In the genomic region with DNA sequence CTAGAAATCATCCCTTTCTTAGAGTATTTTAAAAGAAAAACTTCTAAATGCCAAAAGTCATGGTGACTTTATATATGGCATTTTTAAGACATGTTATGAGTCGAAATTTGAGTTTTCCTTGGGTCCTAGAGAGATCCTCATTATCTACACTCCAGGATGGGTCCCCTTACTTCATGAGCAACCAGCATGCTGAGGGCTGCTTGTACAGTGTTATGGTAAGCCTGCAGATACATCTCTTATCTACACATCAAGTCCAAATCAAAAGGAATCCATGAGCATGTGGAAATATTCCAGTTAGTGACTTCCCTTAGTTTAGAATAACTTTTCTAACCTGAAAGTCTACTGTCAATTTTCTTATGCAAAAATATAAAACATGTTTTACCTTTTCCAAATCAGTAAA, we compare ENCODE assay signal across 21 cellular contexts. TPM values are rescaled to one million over a fixed set of nuclear protein-coding genes. Genes with fewer than 3 reads are reported as not detected.
A peak's percentile ranks its signal among the peaks of the same experiment; 100 is the strongest.
DNase-seq lines count a peak whose midpoint lies in the region; ATAC-seq, FAIRE-seq and TF ChIP-seq lines count a peak whose summit lies in the region.
"Had no signal": no experiment of that assay in that cellular context is flagged by ENCODE, and none has a peak within 500 bp of the region (broad histone marks: within the 10 kb centered on the region; RNA-seq: fewer than 3 reads in every experiment).

No MANE protein-coding gene starts in this region.

- DNase-seq in HepG2 (ENCODE audit: low spot score) (no peak), right lobe of liver (no peak), SK-N-MC (ENCODE audit: low read depth, low spot score) (no peak), foreskin fibroblast (no peak)
- no peak for DNase-seq in activated CD4-positive, alpha-beta T cell treated with anti-CD3 and anti-CD28 coated beads, Interleukin-2, amount 10 ng/mL, durations not matched to agents 7 days and 5 days
- DNase-seq: AML-193; Caco-2; Calu3; CD4-positive, alpha-beta T cell; CD8-positive, alpha-beta T cell; DMS79 treated with DMSO at 0.1 percent for 48 hours; GDM1 had no signal

- H3K4me1 ChIP-seq in HepG2 (ENCODE audit: insufficient read depth, low read length) (no peaks in the 10 kb centered on the region), right lobe of liver (no peaks in the 10 kb centered on the region)
- H3K4me1 ChIP-seq: BLaER1 treated with 17β-estradiol and CSF1 and Interleukin-3, amounts not matched to agents 10 nM and 100 nM; Caco-2 had no signal

- peak; percentile 17; the same call in 1 of the 3 replicates for ATAC-seq in HepG2
- no peak for ATAC-seq in right lobe of liver
- ATAC-seq: A549; CD8-positive, alpha-beta T cell; GM12878 had no signal

- H3K27ac ChIP-seq in HepG2 (ENCODE audit: extremely low read length, insufficient read depth, low read length), result no peak overlapping the region
- H3K27ac ChIP-seq in right lobe of liver, result no peak overlapping the region
- H3K27ac ChIP-seq in SK-N-MC, result 0 out of 2 replicates have a peak overlapping the region, but pooled peaks have one; percentile 22
- H3K27ac ChIP-seq: 22Rv1; A549; BLaER1 treated with 17β-estradiol and CSF1 and Interleukin-3, amounts not matched to agents 10 nM and 100 nM; C4-2B had no signal

- TF ChIP-seq CTCF in HepG2 (CRISPR knock-in tag; IDR thresholded peaks at IDR 0.05) (no peak), right lobe of liver (IDR thresholded peaks at IDR 0.05) (no peak), foreskin fibroblast (IDR thresholded peaks at IDR 0.05; ENCODE audit: low read depth, low read length) (no peak)

- H3K4me3 Mint-ChIP-seq in activated CD4-positive, alpha-beta T cell treated with anti-CD3 and anti-CD28 coated beads, Interleukin-2, amount 10 ng/mL, durations not matched to agents 7 days and 5 days, result no peak overlapping the region
- H3K4me3 Mint-ChIP-seq: B cell; CD4-positive, alpha-beta T cell; CD8-positive, alpha-beta T cell had no signal

- TF ChIP-seq POLR2A in HepG2 (IDR thresholded peaks at IDR 0.05; ENCODE audit: insufficient read depth in 1 of 2, low read depth in 2 of 2, low read length in 2 of 2), result no peak
- TF ChIP-seq POLR2A in right lobe of liver (IDR thresholded peaks at IDR 0.05), result no peak

- H3K9me3 ChIP-seq in HepG2 (ENCODE audit: low read length) (no peaks in the 10 kb centered on the region), right lobe of liver (no peaks in the 10 kb centered on the region), SK-N-MC (ENCODE audit: low read depth, low read length) (no peaks in the 10 kb centered on the region)
- H3K9me3 ChIP-seq: A549; BLaER1 treated with 17β-estradiol and CSF1 and Interleukin-3, amounts not matched to agents 10 nM and 100 nM; Caco-2 had no signal

- intact Hi-C loops in HepG2 (cut with micrococcal nuclease; ENCODE audit: unreplicated experiment) (no loop called here), right lobe of liver (cut with DNase I) (loop anchor here in 1 of 2 donors (10.0 kb wide), 1 partner anchor 79 kb away; a partner anchor contains a TSS)

- no peaks in the 10 kb centered on the region for H3K27me3 Mint-ChIP-seq in activated CD4-positive, alpha-beta T cell treated with anti-CD3 and anti-CD28 coated beads, Interleukin-2, amount 10 ng/mL, durations not matched to agents 7 days and 5 days
- H3K27me3 Mint-ChIP-seq: B cell; CD4-positive, alpha-beta T cell had no signal

- H3K4me3 ChIP-seq in HepG2 (replicated peaks in 1 of 3; ENCODE audit: insufficient read depth in 1 of 3, low read depth in 2 of 3, low read length in 3 of 3) (no peak overlapping the region), right lobe of liver (no peak overlapping the region), SK-N-MC (no peak overlapping the region), foreskin fibroblast (ENCODE audit: low read depth in 1 of 2, low read length in 2 of 2) (no peak overlapping the region)
- H3K4me3 ChIP-seq: A549; BLaER1 treated with 17β-estradiol and CSF1 and Interleukin-3, amounts not matched to agents 10 nM and 100 nM; GM12878 had no signal

- no TSS peak for BruUV-seq in HepG2 (replicated peaks; lab: Mats Ljungman, UMichigan)

- 94% methylated on average over 1 of the region's 1 CpG for WGBS in HepG2 (ENCODE audit: low lambda C conversion rate)
- WGBS in right lobe of liver (ENCODE audit: insufficient coverage, low coverage, low lambda C conversion rate, missing lambda C conversion rate), result 80% methylated on average over 1 of the region's 1 CpG

- H3K36me3 ChIP-seq in HepG2 (replicated peaks in 1 of 2; ENCODE audit: control insufficient read depth in 1 of 2, insufficient read depth in 2 of 2, low read length in 2 of 2), result peaks cover 33 to 96% of the 10 kb centered on the region in 2 experiments
- peaks cover 0 to 39% (median 6%) of the 10 kb centered on the region in 4 donors for H3K36me3 ChIP-seq in right lobe of liver
- H3K36me3 ChIP-seq in SK-N-MC (ENCODE audit: insufficient read depth, low read length), result peaks cover 63% of the 10 kb centered on the region

- H3K4me2 ChIP-seq in HepG2 (ENCODE audit: low read depth, low read length), result no peak overlapping the region
- H3K4me2 ChIP-seq: A549; BLaER1 treated with 17β-estradiol and CSF1 and Interleukin-3, amounts not matched to agents 10 nM and 100 nM had no signal

- TF ChIP-seq RAD21 in HepG2 (CRISPR knock-in tag; IDR thresholded peaks at IDR 0.05), result no peak

- peaks cover 4% of the 10 kb centered on the region; the same call in 1 of the 2 replicates for H4K20me1 ChIP-seq in HepG2 (ENCODE audit: insufficient read depth, low read length)
- H4K20me1 ChIP-seq: BLaER1 treated with 17β-estradiol and CSF1 and Interleukin-3, amounts not matched to agents 10 nM and 100 nM had no signal

- POLR2A ChIA-PET in HepG2 (lab: Yijun Ruan, JAX), result no interaction called here
- POLR2A ChIA-PET in activated CD4-positive, alpha-beta T cell treated with anti-CD3 and anti-CD28 coated beads, Interleukin-2, amount 10 ng/mL, durations not matched to agents 7 days and 5 days (lab: Charles Lee), result no interaction called here

- H2AFZ ChIP-seq in HepG2 (ENCODE audit: low read length), result no peak overlapping the region

- in situ Hi-C loops in HepG2 (cut with HindIII; ENCODE audit: extremely low pct_ligation_motif_present, low pct_unique_long_range_greater_than_20kb), result no loop called here

- H3K9me3 Mint-ChIP-seq in activated CD4-positive, alpha-beta T cell treated with anti-CD3 and anti-CD28 coated beads, Interleukin-2, amount 10 ng/mL, durations not matched to agents 7 days and 5 days, result no peaks in the 10 kb centered on the region
- H3K9me3 Mint-ChIP-seq: CD4-positive, alpha-beta T cell; CD8-positive, alpha-beta T cell had no signal

- H3K36me3 Mint-ChIP-seq in activated CD4-positive, alpha-beta T cell treated with anti-CD3 and anti-CD28 coated beads, Interleukin-2, amount 10 ng/mL, durations not matched to agents 7 days and 5 days (ENCODE audit: low read depth), result peaks cover 15% of the 10 kb centered on the region

- no peak overlapping the region for H3K27ac Mint-ChIP-seq in activated CD4-positive, alpha-beta T cell treated with anti-CD3 and anti-CD28 coated beads, Interleukin-2, amount 10 ng/mL, durations not matched to agents 7 days and 5 days
- H3K27ac Mint-ChIP-seq: B cell; CD4-positive, alpha-beta T cell had no signal

- no peak for FAIRE-seq in HepG2 (lab: Jason Lieb, UNC)
- FAIRE-seq: D721Med, GM12878, GM12892, GM18507 had no signal

- no peaks in the 10 kb centered on the region for H3K27me3 ChIP-seq in HepG2 (ENCODE audit: control insufficient read depth in 1 of 2, insufficient read depth in 2 of 2, low read length in 2 of 2)
- no peaks in the 10 kb centered on the region for H3K27me3 ChIP-seq in right lobe of liver
- H3K27me3 ChIP-seq: BLaER1 treated with 17β-estradiol and CSF1 and Interleukin-3, amounts not matched to agents 10 nM and 100 nM had no signal

- no peaks in the 10 kb centered on the region for H3K79me2 ChIP-seq in HepG2 (ENCODE audit: insufficient read depth, low read length)

- no peak for TF ChIP-seq EP300 in HepG2 (IDR thresholded peaks at IDR 0.05; ENCODE audit: low read depth in 2 of 2, low read length in 2 of 2)
- no peak for TF ChIP-seq EP300 in HepG2 (CRISPR knock-in tag; IDR thresholded peaks at IDR 0.05; ENCODE audit: borderline replicate concordance)

- H3K9ac ChIP-seq in HepG2 (ENCODE audit: insufficient read depth, low read depth, low read length) (no peak overlapping the region), SK-N-MC (ENCODE audit: insufficient read length) (no peak overlapping the region)
- H3K9ac ChIP-seq: BLaER1 treated with 17β-estradiol and CSF1 and Interleukin-3, amounts not matched to agents 10 nM and 100 nM had no signal

- H3K4me1 Mint-ChIP-seq in activated CD4-positive, alpha-beta T cell treated with anti-CD3 and anti-CD28 coated beads, Interleukin-2, amount 10 ng/mL, durations not matched to agents 7 days and 5 days, result no peaks in the 10 kb centered on the region
- H3K4me1 Mint-ChIP-seq: B cell had no signal

- CTCF ChIA-PET in HepG2 (lab: Yijun Ruan, JAX; ENCODE audit: low intra/inter-chr PET ratio, low total read pairs), result no interaction called here
- CTCF ChIA-PET in activated CD4-positive, alpha-beta T cell treated with anti-CD3 and anti-CD28 coated beads, Interleukin-2, amount 10 ng/mL, durations not matched to agents 7 days and 5 days (lab: Charles Lee), result no interaction called here

RNA-seq across cellular contexts. Expression of a gene that starts 58.7 kb away (rescaled TPM):
- 1.5 and 2.2 TPM in 2 replicates for total RNA-seq in HepG2 (2016; rRNA removed; fragmentation: Illumina TruSeq; extraction: Trizol)
- total RNA-seq in HepG2 (2016; cell fraction: cytosol; rRNA removed; fragmentation: Illumina TruSeq; extraction: Trizol; ENCODE audit: low read depth), result 0.71 and 1.4 TPM in 2 replicates
- 1.8 TPM in 2 replicates for total RNA-seq in HepG2 (2016; cell fraction: insoluble cytoplasmic fraction; rRNA removed; fragmentation: Illumina TruSeq; extraction: Trizol)
- total RNA-seq in HepG2 (2016; cell fraction: membrane; rRNA removed; fragmentation: Illumina TruSeq; extraction: Trizol), result 2.2 and 2.8 TPM in 2 replicates
- 1.3 and 2.1 TPM in 2 replicates for total RNA-seq in HepG2 (2016; cell fraction: nucleus; rRNA removed; fragmentation: Illumina TruSeq; extraction: Trizol)
- 3.7 and 5.0 TPM in 2 replicates for polyA plus RNA-seq in HepG2 (2011; rRNA removed)
- 3.7 and 4.6 TPM in 2 replicates for polyA plus RNA-seq in HepG2 (2011; cell fraction: cytosol; rRNA removed)
- polyA plus RNA-seq in HepG2 (2011; cell fraction: nucleus; rRNA removed), result 1.2 and 1.6 TPM in 2 replicates
- 2.1 and 2.2 TPM in 2 replicates for polyA plus RNA-seq in HepG2 (2012)
- polyA plus RNA-seq in HepG2 (2016; cell fraction: cytosol; fragmentation: Illumina TruSeq; extraction: Trizol; ENCODE audit: low read depth), result 1.4 and 2.5 TPM in 2 replicates
- polyA plus RNA-seq in HepG2 (2016; cell fraction: insoluble cytoplasmic fraction; fragmentation: Illumina TruSeq; extraction: Trizol; ENCODE audit: low read depth), result 1.7 TPM in 2 replicates
- polyA plus RNA-seq in HepG2 (2016; cell fraction: membrane; fragmentation: Illumina TruSeq; extraction: Trizol; ENCODE audit: low read depth), result 2.2 and 2.4 TPM in 2 replicates
- 1.5 and 3.4 TPM in 2 replicates for polyA plus RNA-seq in HepG2 (2016; cell fraction: nucleus; fragmentation: Illumina TruSeq; extraction: Trizol; ENCODE audit: insufficient read depth, low read depth)
- polyA minus RNA-seq in HepG2 (2011; rRNA and poly(A)+ RNA removed; ENCODE audit: low replicate concordance), result 11.8 and 11.9 TPM in 2 replicates
- polyA minus RNA-seq in HepG2 (2011; cell fraction: cytosol; rRNA and poly(A)+ RNA removed), result 1.6 and 1.7 TPM in 2 replicates
- 0.90 and 2.4 TPM in 2 replicates for polyA minus RNA-seq in HepG2 (2011; cell fraction: nucleus; rRNA and poly(A)+ RNA removed)
- total RNA-seq in right lobe of liver, result 10 to 100 TPM in 2 of 6 experiments, 1 to 10 TPM in 4; 4.9 to 16.1 (median 8.8) TPM
- 10 to 100 TPM; 21.6 to 23.4 TPM for total RNA-seq in activated CD4-positive, alpha-beta T cell treated with anti-CD3 and anti-CD28 coated beads, Interleukin-2, amount 10 ng/mL, durations not matched to agents 7 days and 5 days
